ENCODE assay signal across 8 cellular contexts in genomic region chr12:81712536-81712935, GRCh38.
"Had no signal": no experiment of that assay in that cellular context is flagged by ENCODE, and none has a peak within 500 bp of the region (broad histone marks: within the 10 kb centered on the region; RNA-seq: fewer than 3 reads in every experiment).

No MANE protein-coding gene starts in this region.

- ATAC-seq: HCT116, K562 had no signal

- DNase-seq: GM23248, GOT3, H7, HFFc6, IMR-90, KG1 had no signal
